Comparison of ENCODE assay signal across 18 cellular contexts in genomic region chr1:205350124-205350523, GRCh38. TPM values are rescaled to one million over a fixed set of nuclear protein-coding genes. Genes with fewer than 3 reads are reported as not detected.
"Had no signal": no experiment of that assay in that cellular context is flagged by ENCODE, and none has a peak within 500 bp of the region (broad histone marks: within the 10 kb centered on the region; RNA-seq: fewer than 3 reads in every experiment).

No MANE protein-coding gene starts in this region.

- H3K4me3 ChIP-seq: ascending aorta, gastrocnemius medialis, left lung, transverse colon had no signal

- H3K4me3 Mint-ChIP-seq: activated naive CD8-positive, alpha-beta T cell treated with anti-CD3 and anti-CD28 coated beads, Interleukin-2, amount 50 U/mL, for 24 hours; activated T-helper 17 cell treated with anti-CD3 and anti-CD28 coated beads, Interleukin-2, amount 50 U/mL, for 72 hours; T-cell had no signal

- H3K27ac ChIP-seq: ascending aorta, gastrocnemius medialis, left lung, neutrophil, parathyroid adenoma, transverse colon had no signal

- DNase-seq: activated CD4-positive, alpha-beta T cell treated with anti-CD3 and anti-CD28 coated beads, Interleukin-2, amount 50 U/mL, for 48 hours; activated naive CD4-positive, alpha-beta T cell treated with Interleukin-2 at 50 U/mL for 16 hours; activated naive CD8-positive, alpha-beta T cell treated with anti-CD3 and anti-CD28 coated beads, Interleukin-2, amount 50 U/mL, for 24 hours; dermis blood vessel endothelial cell; gastrocnemius medialis; kidney; left lung; stimulated activated CD4-positive, alpha-beta T cell treated with anti-CD3 and anti-CD28 coated beads, Interleukin-15, amount 100 ng/mL, for 24 hours; stimulated activated CD4-positive, alpha-beta T cell treated with anti-CD3 and anti-CD28 coated beads, Interleukin-4, amount 100 ng/mL, for 1 hour; stimulated activated naive CD4-positive, alpha-beta T cell treated with Interleukin-2 at 50 U/mL for 16 hours; T-cell; transverse colon had no signal

- H3K27me3 ChIP-seq: ascending aorta had no signal

- ATAC-seq: activated naive CD8-positive, alpha-beta T cell treated with anti-CD3 and anti-CD28 coated beads, Interleukin-2, amount 50 U/mL, for 24 hours; activated T-helper 17 cell treated with anti-CD3 and anti-CD28 coated beads, Interleukin-2, amount 50 U/mL, for 72 hours; gastrocnemius medialis; left lung; T-cell had no signal

- H3K79me2 ChIP-seq: parathyroid adenoma had no signal

- H3K27ac Mint-ChIP-seq: activated naive CD8-positive, alpha-beta T cell treated with anti-CD3 and anti-CD28 coated beads, Interleukin-2, amount 50 U/mL, for 24 hours; activated T-helper 17 cell treated with anti-CD3 and anti-CD28 coated beads, Interleukin-2, amount 50 U/mL, for 72 hours; T-cell had no signal

- H3K9me3 Mint-ChIP-seq: activated naive CD8-positive, alpha-beta T cell treated with anti-CD3 and anti-CD28 coated beads, Interleukin-2, amount 50 U/mL, for 24 hours; activated T-helper 17 cell treated with anti-CD3 and anti-CD28 coated beads, Interleukin-2, amount 50 U/mL, for 72 hours; T-cell had no signal

- H3K36me3 Mint-ChIP-seq: T-cell had no signal

- H3K9ac ChIP-seq: parathyroid adenoma had no signal

- H3K4me1 Mint-ChIP-seq: activated T-helper 17 cell treated with anti-CD3 and anti-CD28 coated beads, Interleukin-2, amount 50 U/mL, for 72 hours had no signal

- H3K36me3 ChIP-seq: ascending aorta, gastrocnemius medialis, left lung, neutrophil, transverse colon had no signal

- H3K4me1 ChIP-seq: ascending aorta, gastrocnemius medialis, parathyroid adenoma had no signal

- H3K9me3 ChIP-seq: ascending aorta, gastrocnemius medialis, left lung, neutrophil, transverse colon had no signal

- H2AFZ ChIP-seq: parathyroid adenoma had no signal

RNA-seq across cellular contexts. Expression of gene KLHDC8A, which starts 6.6 kb away (rescaled TPM):
- total RNA-seq: activated T-helper 17 cell treated with anti-CD3 and anti-CD28 coated beads, Interleukin-2, amount 50 U/mL, for 72 hours; ascending aorta; bronchial epithelial cell; dermis blood vessel endothelial cell; gastrocnemius medialis; kidney; mammary epithelial cell had no signal
